ENCODE assay signal across 1 cellular context in genomic region chr4:128349921-128350320, GRCh38.
A peak's percentile ranks its signal among the peaks of the same experiment; 100 is the strongest.
TF ChIP-seq lines count a peak whose summit lies in the region.

No MANE protein-coding gene starts in this region.

TF ChIP-seq in HepG2, 621 proteins besides CTCF, POLR2A, EP300 and RAD21 (continued from another document):
- TF ChIP-seq KLF16 (CRISPR knock-in tag; IDR thresholded peaks at IDR 0.05) (peak in 1 of 2 experiments; percentile 53; a peak in 1 of 4 replicates), CREM (IDR thresholded peaks at IDR 0.05) (peak; percentile 74), CREM (CRISPR knock-in tag; IDR thresholded peaks at IDR 0.05) (no peak), PAXIP1 (CRISPR knock-in tag; conservative IDR thresholded peaks at IDR 0.05) (peak; percentile 68), PHF8 (CRISPR knock-in tag; IDR thresholded peaks at IDR 0.05) (no peak), FOXP1 (IDR thresholded peaks at IDR 0.05) (0 out of 2 replicates have a peak, but pooled peaks have one; percentile 17), FOXP1 (CRISPR knock-in tag; IDR thresholded peaks at IDR 0.05) (peak; percentile 83), FOSL2 (CRISPR knock-in tag; IDR thresholded peaks at IDR 0.05) (peak; percentile 65; the same call in 1 of the 2 replicates), THRA (CRISPR knock-in tag; IDR thresholded peaks at IDR 0.05; ENCODE audit: borderline replicate concordance) (peak; percentile 58; the same call in 1 of the 2 replicates), ZNF773 (CRISPR knock-in tag; IDR thresholded peaks at IDR 0.05; ENCODE audit: borderline replicate concordance) (no peak), ZNF816 (CRISPR knock-in tag; IDR thresholded peaks at IDR 0.05; ENCODE audit: borderline replicate concordance) (no peak)
- TF ChIP-seq, protein P1, sequence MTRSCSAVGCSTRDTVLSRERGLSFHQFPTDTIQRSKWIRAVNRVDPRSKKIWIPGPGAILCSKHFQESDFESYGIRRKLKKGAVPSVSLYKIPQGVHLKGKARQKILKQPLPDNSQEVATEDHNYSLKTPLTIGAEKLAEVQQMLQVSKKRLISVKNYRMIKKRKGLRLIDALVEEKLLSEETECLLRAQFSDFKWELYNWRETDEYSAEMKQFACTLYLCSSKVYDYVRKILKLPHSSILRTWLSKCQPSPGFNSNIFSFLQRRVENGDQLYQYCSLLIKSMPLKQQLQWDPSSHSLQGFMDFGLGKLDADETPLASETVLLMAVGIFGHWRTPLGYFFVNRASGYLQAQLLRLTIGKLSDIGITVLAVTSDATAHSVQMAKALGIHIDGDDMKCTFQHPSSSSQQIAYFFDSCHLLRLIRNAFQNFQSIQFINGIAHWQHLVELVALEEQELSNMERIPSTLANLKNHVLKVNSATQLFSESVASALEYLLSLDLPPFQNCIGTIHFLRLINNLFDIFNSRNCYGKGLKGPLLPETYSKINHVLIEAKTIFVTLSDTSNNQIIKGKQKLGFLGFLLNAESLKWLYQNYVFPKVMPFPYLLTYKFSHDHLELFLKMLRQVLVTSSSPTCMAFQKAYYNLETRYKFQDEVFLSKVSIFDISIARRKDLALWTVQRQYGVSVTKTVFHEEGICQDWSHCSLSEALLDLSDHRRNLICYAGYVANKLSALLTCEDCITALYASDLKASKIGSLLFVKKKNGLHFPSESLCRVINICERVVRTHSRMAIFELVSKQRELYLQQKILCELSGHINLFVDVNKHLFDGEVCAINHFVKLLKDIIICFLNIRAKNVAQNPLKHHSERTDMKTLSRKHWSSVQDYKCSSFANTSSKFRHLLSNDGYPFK (CRISPR knock-in tag; IDR thresholded peaks at IDR 0.05; ENCODE audit: borderline replicate concordance): no peak
- TF ChIP-seq, protein P2, sequence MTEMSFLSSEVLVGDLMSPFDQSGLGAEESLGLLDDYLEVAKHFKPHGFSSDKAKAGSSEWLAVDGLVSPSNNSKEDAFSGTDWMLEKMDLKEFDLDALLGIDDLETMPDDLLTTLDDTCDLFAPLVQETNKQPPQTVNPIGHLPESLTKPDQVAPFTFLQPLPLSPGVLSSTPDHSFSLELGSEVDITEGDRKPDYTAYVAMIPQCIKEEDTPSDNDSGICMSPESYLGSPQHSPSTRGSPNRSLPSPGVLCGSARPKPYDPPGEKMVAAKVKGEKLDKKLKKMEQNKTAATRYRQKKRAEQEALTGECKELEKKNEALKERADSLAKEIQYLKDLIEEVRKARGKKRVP (CRISPR knock-in tag; IDR thresholded peaks at IDR 0.05): peak in 1 of 2 experiments; percentile 98; a peak in 2 of 4 replicates
